ENCODE assay signal across 31 cellular contexts in genomic region chr15:100081454-100081853, GRCh38.
"Had no signal": no experiment of that assay in that cellular context is flagged by ENCODE, and none has a peak within 500 bp of the region (broad histone marks: within the 10 kb centered on the region; RNA-seq: fewer than 3 reads in every experiment).

No MANE protein-coding gene starts in this region.

- H3K9me3 ChIP-seq: MG63, SJCRH30 had no signal

- H3K4me1 ChIP-seq: SJCRH30 had no signal

- ATAC-seq: Panc1, Right ventricle myocardium inferior, SK-N-SH treated with all-trans-retinoic acid at 6 μM for 48 hours, T-cell had no signal

- FAIRE-seq: RCC 7860 had no signal

- H3K36me3 ChIP-seq: MG63, SJCRH30 had no signal

- H3K4me2 ChIP-seq: PC-9 had no signal

- DNase-seq: Kasumi-1, MG63, NCI-H1048, NCI-H1092 treated with DMSO at 0.1 percent for 48 hours, NCI-H1105 treated with DMSO at 0.1 percent for 48 hours, NCI-H1436, NCI-H146, NCI-H1694, NCI-H187, NCI-H1930, NCI-H2029 treated with DMSO at 0.1 percent for 48 hours, NCI-H2081 treated with DMSO at 0.1 percent for 48 hours, NCI-H2107, NCI-H2171, NCI-H226, NCI-H446, NCI-H510A treated with DMSO at 0.1 percent for 48 hours, NCI-H524 treated with DMSO at 0.1 percent for 48 hours, NCI-H526 treated with DMSO at 0.1 percent for 48 hours, NCI-H774, PC-9, SHP77, SIG-M5, SJCRH30, T-cell had no signal

- H3K4me3 ChIP-seq: MG63, PC-9, SJCRH30, SK-N-MC had no signal

- H3K27ac ChIP-seq: PC-9, RWPE1, SJCRH30, SK-N-MC had no signal

- H3K27me3 ChIP-seq: MG63, SJCRH30 had no signal
